In the genomic region with DNA sequence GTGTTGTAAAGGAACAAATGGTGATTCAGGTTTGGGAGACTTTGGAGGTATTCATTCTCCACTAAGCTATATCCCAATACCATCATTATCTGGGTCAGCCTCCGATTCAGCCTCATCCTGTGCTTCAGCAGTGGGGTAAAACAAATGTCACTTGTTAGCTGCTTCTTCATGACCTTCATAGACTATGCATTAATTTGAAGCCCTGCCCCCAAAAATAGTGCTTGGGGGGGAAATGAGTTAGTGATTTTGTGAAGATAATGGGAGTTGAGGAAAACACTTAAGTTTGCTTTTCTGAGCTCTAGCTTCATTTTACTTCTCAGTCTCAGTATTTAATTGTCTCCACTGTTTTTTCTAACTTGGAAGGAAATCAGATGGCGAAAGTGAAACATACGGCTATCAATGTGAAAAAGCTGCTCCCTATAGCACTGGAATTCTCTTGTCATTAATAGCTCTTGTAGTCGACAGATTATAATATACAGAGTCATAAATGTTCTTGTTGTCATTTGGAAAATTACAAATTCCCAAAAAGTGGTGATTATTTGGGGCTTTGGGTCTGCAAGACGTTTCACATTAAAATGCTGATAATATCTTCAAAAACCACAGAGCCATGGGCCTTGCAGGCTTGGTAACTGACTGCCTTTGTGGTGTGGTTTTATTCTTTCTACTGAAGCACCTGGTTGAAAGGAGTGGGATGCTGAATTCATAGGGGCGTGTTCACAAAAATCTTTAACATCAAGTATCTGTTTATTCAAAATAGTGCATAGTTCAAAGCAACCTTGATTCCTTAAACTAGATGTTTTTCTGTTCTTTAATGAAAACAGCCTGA, we compare ENCODE assay signal across 9 cellular contexts. TPM values are rescaled to one million over a fixed set of nuclear protein-coding genes. Genes with fewer than 3 reads are reported as not detected.
DNase-seq lines count a peak whose midpoint lies in the region; ATAC-seq and TF ChIP-seq lines count a peak whose summit lies in the region.
"Had no signal": no experiment of that assay in that cellular context is flagged by ENCODE, and none has a peak within 500 bp of the region (broad histone marks: within the 10 kb centered on the region; RNA-seq: fewer than 3 reads in every experiment).

No MANE protein-coding gene starts in this region.

- H3K27me3 ChIP-seq in CD4-positive, alpha-beta T cell (ENCODE audit: control insufficient read depth, insufficient read depth, low read length): no peaks in the 10 kb centered on the region
- H3K27me3 ChIP-seq in Loucy (ENCODE audit: insufficient read depth, low read length, poor library complexity, severe bottlenecking) (no peaks in the 10 kb centered on the region), mammary epithelial cell (ENCODE audit: insufficient read depth, low read length) (no peaks in the 10 kb centered on the region), psoas muscle (ENCODE audit: insufficient read depth in 3 of 3, low read length in 2 of 3) (no peaks in the 10 kb centered on the region), foreskin keratinocyte (no peaks in the 10 kb centered on the region)

- H3K4me3 ChIP-seq in Loucy (ENCODE audit: low read length, poor library complexity, severe bottlenecking) (peak overlapping the region; percentile 70), mammary epithelial cell (replicated peaks in 1 of 3; ENCODE audit: insufficient read depth in 1 of 3, low read depth in 2 of 3, low read length in 3 of 3) (peak overlapping the region in 1 of 3 experiments; percentile 25), psoas muscle (no peak overlapping the region)

- POLR2A ChIA-PET in CD4-positive, alpha-beta T cell (lab: Charles Lee): interaction anchor here (0.9 to 5.0 kb wide), 11 partner anchors 12 to 1088 kb away, joined by 3 to 41 read pairs (median 5); a partner anchor contains a TSS

- H3K9me3 ChIP-seq in CD4-positive, alpha-beta T cell (ENCODE audit: control insufficient read depth, low read length): no peaks in the 10 kb centered on the region
- no peaks in the 10 kb centered on the region for H3K9me3 ChIP-seq in Loucy (ENCODE audit: insufficient read depth, low read depth, low read length)
- no peaks in the 10 kb centered on the region for H3K9me3 ChIP-seq in mammary epithelial cell (replicated peaks; ENCODE audit: insufficient read depth, low read length)
- no peaks in the 10 kb centered on the region for H3K9me3 ChIP-seq in psoas muscle

- H3F3A ChIP-seq in Loucy (ENCODE audit: low read depth): peaks cover 15% of the 10 kb centered on the region

- CTCF ChIA-PET in CD4-positive, alpha-beta T cell (lab: Charles Lee): interaction anchor here (0.7 to 3.4 kb wide), 5 partner anchors 12 to 40 kb away, joined by 3 to 9 read pairs (median 3); a partner anchor contains a TSS
- CTCF ChIA-PET in mammary epithelial cell (lab: Charles Lee; ENCODE audit: low non-redundant PET): no interaction called here

- H3K4me1 Mint-ChIP-seq in CD4-positive, alpha-beta T cell (ENCODE audit: low read depth): peaks cover 97% of the 10 kb centered on the region

- H3K4me2 ChIP-seq in Loucy (ENCODE audit: low read depth, low read length, poor library complexity, severe bottlenecking) (peak overlapping the region; percentile 77), mammary epithelial cell (ENCODE audit: insufficient read depth, low read depth, low read length) (peak overlapping the region; percentile 60)

- H3K27ac Mint-ChIP-seq in CD4-positive, alpha-beta T cell: peak overlapping the region; percentile 82

- peaks cover 23% of the 10 kb centered on the region; the same call in 1 of the 2 replicates for H3K36me3 ChIP-seq in Loucy (ENCODE audit: insufficient read depth, low read length)
- H3K36me3 ChIP-seq in mammary epithelial cell (ENCODE audit: insufficient read depth, low read length): peaks cover 7% of the 10 kb centered on the region
- H3K36me3 ChIP-seq in psoas muscle (ENCODE audit: insufficient read depth in 1 of 2, low read depth in 1 of 2): no peaks in the 10 kb centered on the region

- BruUV-seq in mammary epithelial cell (replicated peaks; lab: Mats Ljungman, UMichigan): no TSS peak

- H4K20me1 ChIP-seq in Loucy (ENCODE audit: insufficient read depth, low read length, poor library complexity, severe bottlenecking): peaks cover 16% of the 10 kb centered on the region
- no peaks in the 10 kb centered on the region for H4K20me1 ChIP-seq in mammary epithelial cell (ENCODE audit: insufficient read depth, low read length)

- H3K79me2 ChIP-seq in Loucy (ENCODE audit: insufficient read depth, low read length): peaks cover 89% of the 10 kb centered on the region
- H3K79me2 ChIP-seq in mammary epithelial cell (ENCODE audit: insufficient read depth, low read length): peaks cover 96% of the 10 kb centered on the region

- peak overlapping the region; percentile 38 for H3K27ac ChIP-seq in CD4-positive, alpha-beta T cell (ENCODE audit: low read depth, low read length)
- H3K27ac ChIP-seq in mammary epithelial cell (ENCODE audit: insufficient read depth, low read depth, low read length) (peak overlapping the region; percentile 16), psoas muscle (peak overlapping the region; percentile 39), foreskin keratinocyte (no peak overlapping the region)

- H3K27me3 Mint-ChIP-seq in CD4-positive, alpha-beta T cell: no peaks in the 10 kb centered on the region

- intact Hi-C loops in CD4-positive, alpha-beta T cell (cut with DNase I, micrococcal nuclease): loop anchor here in 1 of 2 experiments (1.0 to 10.0 kb wide), 2 partner anchors 16 to 1091 kb away; no protein-coding TSS in a partner anchor
- intact Hi-C loops in mammary epithelial cell (cut with micrococcal nuclease) (loop anchor here (10.0 kb wide), 2 partner anchors 381 to 611 kb away; no protein-coding TSS in a partner anchor), psoas muscle (cut with DNase I) (loop anchor here (5.0 to 10.0 kb wide), 3 partner anchors 561 to 1011 kb away; no protein-coding TSS in a partner anchor)

- H3K4me3 Mint-ChIP-seq in CD4-positive, alpha-beta T cell: peak overlapping the region; percentile 66

- H3K4me1 ChIP-seq in Loucy (ENCODE audit: insufficient read depth, low read length, poor library complexity, severe bottlenecking) (peaks cover 92% of the 10 kb centered on the region), mammary epithelial cell (ENCODE audit: insufficient read depth, low read length) (peaks cover 45% of the 10 kb centered on the region), psoas muscle (peaks cover 97% of the 10 kb centered on the region), foreskin keratinocyte (peaks cover 16% of the 10 kb centered on the region)

- 19% methylated on average over 6 of the region's 6 CpGs for WGBS in mammary epithelial cell (ENCODE audit: low coverage, missing lambda C conversion rate)
- 67 to 75% (median 71%) methylated on average over 6 of the region's 6 CpGs for WGBS in psoas muscle, 3 donors

- peak in 3 of 10 experiments; percentile 16 to 19 (median 17) for DNase-seq in CD4-positive, alpha-beta T cell
- no peak for DNase-seq in mammary epithelial cell
- DNase-seq in psoas muscle: no peak
- DNase-seq in foreskin keratinocyte: no peak
- no peak for DNase-seq in stimulated activated CD4-positive, alpha-beta T cell treated with anti-CD3 and anti-CD28 coated beads, Interleukin-2, amount 100 ng/mL, for 48 hours
- DNase-seq: islet precursor cell had no signal

- dilution Hi-C loops in mammary epithelial cell (cut with HindIII; ENCODE audit: low sequenced_read_pairs): no loop called here

- peaks cover 10% of the 10 kb centered on the region for H3K36me3 Mint-ChIP-seq in CD4-positive, alpha-beta T cell (ENCODE audit: low read depth)

- H3K9ac ChIP-seq in Loucy (ENCODE audit: low read depth, low read length, poor library complexity, severe bottlenecking) (peak overlapping the region; percentile 75), mammary epithelial cell (ENCODE audit: insufficient read depth, low read length) (peak overlapping the region; percentile 31)

- H3K9me3 Mint-ChIP-seq in CD4-positive, alpha-beta T cell: no peaks in the 10 kb centered on the region

- peak; percentile 82 for ATAC-seq in CD4-positive, alpha-beta T cell (ENCODE audit: poor library complexity)
- ATAC-seq in psoas muscle: no peak
- ATAC-seq in foreskin keratinocyte: no peak
- ATAC-seq in HG03457 (IDR thresholded peaks at IDR 0.05; ENCODE audit: unreplicated experiment): no peak
- ATAC-seq in HG03521 (IDR thresholded peaks at IDR 0.05; ENCODE audit: unreplicated experiment): no peak

- no peak overlapping the region for H2AFZ ChIP-seq in Loucy (ENCODE audit: low read length)
- no peak overlapping the region for H2AFZ ChIP-seq in mammary epithelial cell (ENCODE audit: low read depth, low read length)

- in situ Hi-C loops in mammary epithelial cell (cut with MboI; ENCODE audit: low sequenced_read_pairs in 2 of 2): loop anchor here (25.0 kb wide), 2 partner anchors 768 to 1018 kb away; no protein-coding TSS in a partner anchor

- H3K9me2 ChIP-seq in Loucy (replicated peaks; ENCODE audit: low read depth, low read length): no peaks in the 10 kb centered on the region

- no peak for TF ChIP-seq CTCF in CD4-positive, alpha-beta T cell (IDR thresholded peaks at IDR 0.05)
- TF ChIP-seq CTCF in Loucy (conservative IDR thresholded peaks at IDR 0.05; ENCODE audit: low read length) (no peak), mammary epithelial cell (conservative IDR thresholded peaks at IDR 0.05 in 1 of 2, IDR thresholded peaks at IDR 0.05 in 1 of 2; ENCODE audit: extremely low read depth in 1 of 2, insufficient read depth in 1 of 2, low read depth in 1 of 2, low read length in 2 of 2) (no peak), psoas muscle (IDR thresholded peaks at IDR 0.05) (no peak), foreskin keratinocyte (conservative IDR thresholded peaks at IDR 0.05) (no peak)

RNA-seq across cellular contexts. Expression of a gene that starts 40.0 kb away (rescaled TPM):
- total RNA-seq in CD4-positive, alpha-beta T cell: 100 to 1,000 TPM; 455 to 459 TPM
- 100 to 1,000 TPM in 1 of 2 donors, 10 to 100 TPM in 1; 74.3 to 195 TPM for total RNA-seq in mammary epithelial cell
- 11.1 TPM for polyA plus RNA-seq in mammary epithelial cell
- 96.6 TPM for polyA minus RNA-seq in mammary epithelial cell
- 100 to 1,000 TPM; 102 to 155 (median 140) TPM for total RNA-seq in psoas muscle
- 10 to 100 TPM; 29.7 to 63.8 (median 30.7) TPM for polyA plus RNA-seq in psoas muscle
- total RNA-seq in foreskin keratinocyte: 13.9 and 15.6 TPM in 2 replicates
- 1.7 and 2.2 TPM in 2 replicates for polyA plus RNA-seq in foreskin keratinocyte
